ENCODE assay signal across 30 cellular contexts in the genomic region with DNA sequence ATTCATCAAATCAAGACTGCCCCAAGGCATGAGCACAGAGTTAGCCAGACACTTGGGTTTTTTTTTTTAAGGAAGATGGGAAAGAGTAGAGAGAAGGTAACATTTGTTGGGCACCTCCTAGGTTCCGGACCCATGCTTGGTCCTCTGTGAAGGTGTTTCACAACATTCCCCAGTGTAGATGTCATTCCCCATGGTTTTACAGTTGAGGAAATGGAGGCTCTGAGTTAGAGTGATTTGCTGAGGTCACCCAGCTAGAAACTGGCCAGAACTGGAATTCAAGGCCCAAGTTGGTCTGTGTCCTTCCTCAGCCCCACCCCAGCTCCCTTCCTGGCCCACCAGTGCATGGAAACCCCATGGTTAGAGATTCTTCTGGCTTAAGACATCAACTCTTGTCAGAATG. TPM values are rescaled to one million over a fixed set of nuclear protein-coding genes. Genes with fewer than 3 reads are reported as not detected.
"Had no signal": no experiment of that assay in that cellular context is flagged by ENCODE, and none has a peak within 500 bp of the region (broad histone marks: within the 10 kb centered on the region; RNA-seq: fewer than 3 reads in every experiment).

No MANE protein-coding gene starts in this region.

- H3K27me3 ChIP-seq: uterus had no signal

- H3K36me3 ChIP-seq: cardiac muscle cell, esophagus muscularis mucosa, heart right ventricle, lower lobe of right lung, prostate gland, sigmoid colon, thoracic aorta, tibial nerve, upper lobe of right lung, uterus had no signal

- H3K79me2 ChIP-seq: parathyroid adenoma had no signal

- FAIRE-seq: endometrium had no signal

- H3K4me1 ChIP-seq: esophagus muscularis mucosa, heart right ventricle, lower lobe of right lung, parathyroid adenoma, prostate gland, sigmoid colon, tibial nerve, upper lobe of right lung, uterus had no signal

- DNase-seq: cortex of kidney; effector memory CD8-positive, alpha-beta T cell; foreskin melanocyte; glutamatergic neuron; heart right ventricle; hypothalamus; immature natural killer cell; left ventricle myocardium superior; lower lobe of right lung; mucosa of descending colon; naive B cell; right cardiac atrium; sigmoid colon; stimulated activated CD4-positive, alpha-beta T cell treated with anti-CD3 and anti-CD28 coated beads, Interleukin-4, amount 100 ng/mL, for 4 hours; stimulated activated naive CD8-positive, alpha-beta T cell treated with anti-CD3 and anti-CD28 coated beads, Interleukin-15, Interleukin-2, amounts not matched to agents 100 U/mL and 50 U/mL, for 24 hours; upper lobe of right lung; uterus had no signal

- H3K27ac ChIP-seq: cardiac muscle cell, esophagus muscularis mucosa, heart right ventricle, lower lobe of right lung, parathyroid adenoma, prostate gland, sigmoid colon, thoracic aorta, tibial nerve, upper lobe of right lung, uterus had no signal

- H2AFZ ChIP-seq: parathyroid adenoma had no signal

- ATAC-seq: effector memory CD8-positive, alpha-beta T cell; heart right ventricle; left ventricle myocardium superior; lower lobe of right lung; mucosa of descending colon; natural killer cell treated with Interleukin-12 subunit alpha and Interleukin-12 subunit beta and Interleukin-15 and Interleukin-18, amount 100 ng/mL, for 72 hours; right cardiac atrium; stimulated activated memory B cell treated with anti-CD40 and anti-IgM and Interleukin-4, amounts not matched to agents 10 μg/mL and 1 μg/mL and 100 μg/mL, for 72 hours; stimulated activated naive CD8-positive, alpha-beta T cell treated with anti-CD3 and anti-CD28 coated beads, Interleukin-15, Interleukin-2, amounts not matched to agents 100 U/mL and 50 U/mL, for 24 hours; upper lobe of right lung had no signal

- H3K9ac ChIP-seq: parathyroid adenoma had no signal

- H3K4me3 ChIP-seq: cardiac muscle cell, esophagus muscularis mucosa, heart right ventricle, lower lobe of right lung, mucosa of descending colon, prostate gland, sigmoid colon, thoracic aorta, tibial nerve, upper lobe of right lung, uterus had no signal

- H3K9me3 ChIP-seq: esophagus muscularis mucosa, heart right ventricle, lower lobe of right lung, mucosa of descending colon, prostate gland, sigmoid colon, thoracic aorta, tibial nerve, upper lobe of right lung, uterus had no signal

RNA-seq across cellular contexts. Expression of gene WNT7A, which starts 19.9 kb away (rescaled TPM):
- total RNA-seq: cardiac muscle cell; dermis microvascular lymphatic vessel endothelial cell; esophagus muscularis mucosa; fibroblast of lung; heart right ventricle; left ventricle myocardium superior; mucosa of descending colon; natural killer cell treated with Interleukin-12 subunit alpha and Interleukin-12 subunit beta and Interleukin-15 and Interleukin-18, amount 100 ng/mL, for 72 hours; osteoblast; right cardiac atrium; sigmoid colon; skeletal muscle tissue; thoracic aorta had no signal
- polyA plus RNA-seq: cardiac muscle cell, fibroblast of lung, heart right ventricle, immature natural killer cell, right cardiac atrium had no signal
